In genomic region chr10:16768702-16769101, GRCh38 we compare ENCODE assay signal across 9 cellular contexts.
"Had no signal": no experiment of that assay in that cellular context is flagged by ENCODE, and none has a peak within 500 bp of the region (broad histone marks: within the 10 kb centered on the region; RNA-seq: fewer than 3 reads in every experiment).

No MANE protein-coding gene starts in this region.

- H3K27ac ChIP-seq: GM23248 had no signal

- H3K4me3 ChIP-seq: GM23248, GM23338, HAP-1 had no signal

- H3K4me3 Mint-ChIP-seq: GM23338, H9, HFFc6 had no signal

- H3K9me3 Mint-ChIP-seq: GM23338, H9, HFFc6 had no signal

- ATAC-seq: GM23338, HCT116 had no signal

- H3K4me1 ChIP-seq: HAP-1 had no signal

- H3K27ac Mint-ChIP-seq: GM23338, HFFc6 had no signal

- H3K9me3 ChIP-seq: HAP-1 had no signal

- H3K36me3 ChIP-seq: HAP-1 had no signal

- DNase-seq: GM23248, GOT3, H7, H9, HCEC 1CT, HFFc6 had no signal
